In genomic region chr11:60169264-60169915, GRCh38 we compare ENCODE assay signal across 9 cellular contexts. TPM values are rescaled to one million over a fixed set of nuclear protein-coding genes. Genes with fewer than 3 reads are reported as not detected.
DNase-seq lines count a peak whose midpoint lies in the region; ATAC-seq, FAIRE-seq and TF ChIP-seq lines count a peak whose summit lies in the region.
"Had no signal": no experiment of that assay in that cellular context is flagged by ENCODE, and none has a peak within 500 bp of the region (broad histone marks: within the 10 kb centered on the region; RNA-seq: fewer than 3 reads in every experiment).

No MANE protein-coding gene starts in this region.

- ATAC-seq in HG03354 (IDR thresholded peaks at IDR 0.05; ENCODE audit: poor library complexity, severe bottlenecking, unreplicated experiment) (no peak), HG02798 (IDR thresholded peaks at IDR 0.05; ENCODE audit: poor library complexity, unreplicated experiment) (no peak)

- H3K36me3 Mint-ChIP-seq in mesothelial cell of epicardium = no peaks in the 10 kb centered on the region

- peak; percentile 23; the same call in 1 of the 2 replicates for TF ChIP-seq CTCF in LNCaP clone FGC (IDR thresholded peaks at IDR 0.05; ENCODE audit: control insufficient read depth, extremely low read depth, insufficient read depth)
- peak; percentile 52 for TF ChIP-seq CTCF in bronchial epithelial cell (IDR thresholded peaks at IDR 0.05; ENCODE audit: insufficient read depth, low read length, severe bottlenecking)
- peak; percentile 35 for TF ChIP-seq CTCF in mesothelial cell of epicardium (IDR thresholded peaks at IDR 0.05; ENCODE audit: unreplicated experiment)

- no peaks in the 10 kb centered on the region for H3K36me3 ChIP-seq in bronchial epithelial cell (ENCODE audit: control insufficient read depth, insufficient read depth, low read length)

- H3K9me3 Mint-ChIP-seq in mesothelial cell of epicardium = peaks cover 25% of the 10 kb centered on the region

- no peak overlapping the region for H3K27ac Mint-ChIP-seq in mesothelial cell of epicardium

- H3K27me3 ChIP-seq in bronchial epithelial cell (ENCODE audit: control insufficient read depth, insufficient read depth, low read length) = no peaks in the 10 kb centered on the region

- DNase-seq in DMS153 (lab: John Stamatoyannopoulos, UW) (peak; percentile 53), LNCaP clone FGC (ENCODE audit: low read depth) (peak; percentile 18), bronchial epithelial cell (ENCODE audit: low read depth) (peak; percentile 93), mesothelial cell of epicardium (ENCODE audit: low spot score in 2 of 2, unreplicated experiment in 2 of 2) (no peak), NCI-H446 treated with DMSO at 0.1 percent for 48 hours (lab: John Stamatoyannopoulos, UW) (no peak)
- no peak for DNase-seq in effector CD8-positive, alpha-beta T cell (lab: John Stamatoyannopoulos, UW)

- H3K27me3 Mint-ChIP-seq in mesothelial cell of epicardium (ENCODE audit: low read depth) = no peaks in the 10 kb centered on the region

- FAIRE-seq in bronchial epithelial cell (lab: Jason Lieb, UNC) = no peak

- H3K4me1 Mint-ChIP-seq in mesothelial cell of epicardium = no peaks in the 10 kb centered on the region

- H3K4me3 ChIP-seq in LNCaP clone FGC (ENCODE audit: low read depth, low read length) = no peak overlapping the region
- H3K4me3 ChIP-seq in bronchial epithelial cell (ENCODE audit: low read depth, low read length) = no peak overlapping the region
- H3K4me3 ChIP-seq: skin epidermis had no signal

- H3K4me3 Mint-ChIP-seq in mesothelial cell of epicardium = no peak overlapping the region

RNA-seq across cellular contexts. Expression of gene MS4A6A, which starts 13.5 kb away (rescaled TPM):
- total RNA-seq in bronchial epithelial cell = not detected in 2 replicates
- not detected in 3 replicates for total RNA-seq in mesothelial cell of epicardium

Comparison
In these comparisons a context has a peak if more than half of its experiments do, and no peak if none do; other contexts are left out.
1. DNase-seq: peak in DMS153 (single experiment), LNCaP clone FGC (single experiment) and bronchial epithelial cell (single experiment); none in mesothelial cell of epicardium (0 of 2), NCI-H446 treated with DMSO at 0.1 percent for 48 hours (single experiment) and effector CD8-positive, alpha-beta T cell (single experiment).
2. Peak in every context shown above with its lines, with median percentiles within 50 percentile points of each other: CTCF ChIP-seq.